Comparison of ENCODE assay signal across 24 cellular contexts in the genomic region with DNA sequence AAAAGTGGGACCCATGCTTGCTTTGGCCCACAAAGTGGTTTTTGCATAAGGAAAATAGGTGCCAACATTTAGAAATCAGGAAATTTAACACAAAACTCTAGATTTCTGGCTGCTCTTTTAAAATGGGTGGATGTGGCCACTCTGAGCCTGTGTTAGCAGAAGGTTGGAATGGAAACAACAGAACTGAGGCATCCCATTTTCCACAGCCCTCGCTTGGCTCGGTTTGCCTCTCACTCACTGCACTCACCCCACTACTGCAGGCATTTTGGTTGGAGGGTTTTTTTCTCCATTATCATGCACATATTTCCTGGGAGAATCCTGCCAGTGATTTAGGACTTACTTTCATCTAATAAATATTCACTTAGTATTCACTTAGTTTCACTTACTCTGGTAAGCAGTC.
DNase-seq lines count a peak whose midpoint lies in the region; ATAC-seq and TF ChIP-seq lines count a peak whose summit lies in the region.
"Had no signal": no experiment of that assay in that cellular context is flagged by ENCODE, and none has a peak within 500 bp of the region (broad histone marks: within the 10 kb centered on the region; RNA-seq: fewer than 3 reads in every experiment).

No MANE protein-coding gene starts in this region.

- intact Hi-C loops in heart left ventricle (cut with DNase I) = no loop called here
- intact Hi-C loops in left lung (cut with DNase I) = no loop called here

- H3K36me3 ChIP-seq in adipocyte (ENCODE audit: control insufficient read depth, insufficient read depth, low read length, severe bottlenecking) = no peaks in the 10 kb centered on the region
- no peaks in the 10 kb centered on the region for H3K36me3 ChIP-seq in heart left ventricle
- no peaks in the 10 kb centered on the region for H3K36me3 ChIP-seq in left lung
- no peaks in the 10 kb centered on the region for H3K36me3 ChIP-seq in thoracic aorta

- H3K4me1 ChIP-seq in adipocyte (ENCODE audit: control insufficient read depth, insufficient read depth, low read length) = peaks cover under 1% of the 10 kb centered on the region
- no peaks in the 10 kb centered on the region for H3K4me1 ChIP-seq in heart left ventricle
- no peaks in the 10 kb centered on the region for H3K4me1 ChIP-seq in left lung
- H3K4me1 ChIP-seq in thoracic aorta (ENCODE audit: control insufficient read depth in 1 of 2, low read depth in 2 of 2) = peaks cover 6 to 12% of the 10 kb centered on the region in 2 donors
- H3K4me1 ChIP-seq: A549, Caco-2 had no signal

- H3K27ac ChIP-seq in heart left ventricle = peak overlapping the region in 2 of 12 donors; percentile 28 to 61
- H3K27ac ChIP-seq in left lung = no peak overlapping the region
- H3K27ac ChIP-seq in thoracic aorta = no peak overlapping the region
- peak overlapping the region in 1 of 2 donors; percentile 0 for H3K27ac ChIP-seq in coronary artery
- H3K27ac ChIP-seq: A549, GM23248, HL-60, KMS-11, PC-9 had no signal

- H3K9me3 ChIP-seq in adipocyte (ENCODE audit: control insufficient read depth, low read length) (peaks cover 17% of the 10 kb centered on the region), heart left ventricle (peaks cover 0 to 42% (median 1%) of the 10 kb centered on the region in 12 donors), left lung (peaks cover 0 to 23% of the 10 kb centered on the region in 2 donors), thoracic aorta (no peaks in the 10 kb centered on the region)

- H3K27me3 ChIP-seq in adipocyte (replicated peaks; ENCODE audit: control insufficient read depth, insufficient read depth, low read length) (no peaks in the 10 kb centered on the region), heart left ventricle (no peaks in the 10 kb centered on the region), left lung (no peaks in the 10 kb centered on the region), thoracic aorta (replicated peaks; ENCODE audit: insufficient read depth) (no peaks in the 10 kb centered on the region)

- peak overlapping the region; percentile 21 for H3K4me3 ChIP-seq in adipocyte (ENCODE audit: low read length)
- no peak overlapping the region for H3K4me3 ChIP-seq in heart left ventricle
- H3K4me3 ChIP-seq in left lung = no peak overlapping the region
- H3K4me3 ChIP-seq in thoracic aorta = peak overlapping the region; percentile 22
- no peak overlapping the region for H3K4me3 ChIP-seq in coronary artery
- H3K4me3 ChIP-seq: A549, GM23248, PC-9 had no signal

- 69 to 85% (median 77%) methylated on average over 2 of the region's 2 CpGs for WGBS in heart left ventricle, 4 donors

- TF ChIP-seq CTCF in heart left ventricle (IDR thresholded peaks at IDR 0.05) = no peak
- TF ChIP-seq CTCF in left lung (IDR thresholded peaks at IDR 0.05) = no peak
- no peak for TF ChIP-seq CTCF in thoracic aorta (IDR thresholded peaks at IDR 0.05)
- TF ChIP-seq CTCF in coronary artery (IDR thresholded peaks at IDR 0.05) = no peak

- H3K9ac ChIP-seq in adipocyte (ENCODE audit: low read length) = no peak overlapping the region
- H3K9ac ChIP-seq: GM23248, KMS-11 had no signal

- ATAC-seq in heart left ventricle (peak; percentile 62 to 79 (median 66)), left lung (peak; percentile 61), thoracic aorta (ENCODE audit: insufficient number of reproducible peaks, low FRiP score, low read depth) (no peak), esophagus mucosa (no peak)
- ATAC-seq: A549; CD8-positive, alpha-beta T cell had no signal

- DNase-seq in adipocyte (ENCODE audit: low read depth) (no peak), heart left ventricle (peak in 2 of 5 donors; percentile 27 to 45), left lung (no peak), thoracic aorta (ENCODE audit: low spot score) (no peak), coronary artery (ENCODE audit: low spot score) (no peak)
- no peak for DNase-seq in stimulated activated CD4-positive, alpha-beta T cell treated with anti-CD3 and anti-CD28 coated beads, Interleukin-1b, Interleukin-23, amount 100 ng/mL, for 48 hours
- DNase-seq: AML-193; C1 segment of cervical spinal cord; Caco-2; CD8-positive, alpha-beta T cell; GM23248; H7; MM.1S; NCI-H1417; NCI-H1694 treated with DMSO at 0.1 percent for 48 hours; NCI-H2081; NCI-H2227 treated with DMSO at 0.1 percent for 48 hours; NCI-H526 treated with DMSO at 0.1 percent for 48 hours; PC-9; SHP77 had no signal

- no peak for TF ChIP-seq POLR2A in heart left ventricle (IDR thresholded peaks at IDR 0.05)

Comparison
In these comparisons a context has a peak if more than half of its experiments do, and no peak if none do; other contexts are left out.
1. H3K4me3 ChIP-seq: peak in adipocyte (single experiment) and thoracic aorta (single experiment); none in heart left ventricle (0 of 12), left lung (0 of 2) and coronary artery (single experiment).
2. ATAC-seq: peak in heart left ventricle (4 of 4) and left lung (single experiment); none in thoracic aorta (single experiment) and esophagus mucosa (single experiment).